Comparison of ENCODE assay signal across 10 cellular contexts in genomic region chr13:93244141-93244917, GRCh38. TPM values are rescaled to one million over a fixed set of nuclear protein-coding genes. Genes with fewer than 3 reads are reported as not detected.
DNase-seq lines count a peak whose midpoint lies in the region; ATAC-seq, FAIRE-seq and TF ChIP-seq lines count a peak whose summit lies in the region.
"Had no signal": no experiment of that assay in that cellular context is flagged by ENCODE, and none has a peak within 500 bp of the region (broad histone marks: within the 10 kb centered on the region; RNA-seq: fewer than 3 reads in every experiment).

No MANE protein-coding gene starts in this region.

- peaks cover 8% of the 10 kb centered on the region for H4K20me1 ChIP-seq in astrocyte (ENCODE audit: insufficient read depth, low read length)

- intact Hi-C loops in kidney (cut with DNase I): no loop called here

- no peaks in the 10 kb centered on the region for H3K36me3 ChIP-seq in astrocyte (ENCODE audit: insufficient read depth, low read length)
- no peaks in the 10 kb centered on the region for H3K36me3 ChIP-seq in kidney (ENCODE audit: control insufficient read depth in 1 of 2, insufficient read depth in 2 of 2, low read length in 2 of 2)
- H3K36me3 ChIP-seq in thoracic aorta: no peaks in the 10 kb centered on the region
- H3K36me3 ChIP-seq: neutrophil had no signal

- no peak for DNase-seq in HFF-Myc (ENCODE audit: extremely low read depth, low read depth)
- peak; percentile 75 for DNase-seq in astrocyte (ENCODE audit: low read depth)
- no peak for DNase-seq in kidney
- DNase-seq in thoracic aorta (ENCODE audit: low spot score): no peak
- no peak for DNase-seq in activated T-cell treated with anti-CD3 and anti-CD28 coated beads, Interleukin-2, amount 50 U/mL, for 1 hour
- DNase-seq: NCI-H510A had no signal

- peaks cover 69% of the 10 kb centered on the region for H3K79me2 ChIP-seq in astrocyte (ENCODE audit: insufficient read depth, low read length)

- H3K27ac ChIP-seq in astrocyte (ENCODE audit: low read depth, low read length) (peak overlapping the region; percentile 57), kidney (ENCODE audit: low read depth in 2 of 2, low read length in 2 of 2) (peak overlapping the region; percentile 10 to 59), thoracic aorta (peak overlapping the region; percentile 31 to 52)
- H3K27ac ChIP-seq: neutrophil had no signal

- H3K9ac ChIP-seq in astrocyte (ENCODE audit: low read length) (peak overlapping the region; percentile 74), kidney (ENCODE audit: low read length in 2 of 2) (peak overlapping the region; percentile 39 to 49)

- FAIRE-seq in astrocyte (lab: Jason Lieb, UNC) (peak; percentile 50), kidney (lab: Jason Lieb, UNC) (no peak)

- H3K9me3 ChIP-seq in astrocyte (ENCODE audit: insufficient read depth, low read depth, low read length) (no peaks in the 10 kb centered on the region), kidney (ENCODE audit: control insufficient read depth in 1 of 2, low read length in 2 of 2) (peaks cover 0 to 1% of the 10 kb centered on the region in 2 donors), thoracic aorta (peaks cover 4% of the 10 kb centered on the region)
- H3K9me3 ChIP-seq: neutrophil had no signal

- H3K27me3 Mint-ChIP-seq in astrocyte (ENCODE audit: low read depth, unreplicated experiment): no peaks in the 10 kb centered on the region

- peaks cover 11% of the 10 kb centered on the region for H3K36me3 Mint-ChIP-seq in astrocyte (ENCODE audit: low read depth, unreplicated experiment)

- peak overlapping the region; percentile 65 for H2AFZ ChIP-seq in astrocyte (ENCODE audit: low read depth, low read length)

- H3K4me1 ChIP-seq in astrocyte (ENCODE audit: insufficient read depth, low read length) (peaks cover 26% of the 10 kb centered on the region), kidney (ENCODE audit: control insufficient read depth in 1 of 2, insufficient read depth in 1 of 2, low read depth in 1 of 2, low read length in 2 of 2) (peaks cover 0 to 6% of the 10 kb centered on the region in 2 donors), thoracic aorta (ENCODE audit: control insufficient read depth in 1 of 2, low read depth in 2 of 2) (peaks cover 2 to 9% of the 10 kb centered on the region in 2 donors)

- H3K4me3 Mint-ChIP-seq in astrocyte (ENCODE audit: unreplicated experiment): peak overlapping the region; percentile 51

- H3K4me3 ChIP-seq in HFF-Myc (replicated peaks; ENCODE audit: low read depth, low read length) (peak overlapping the region; percentile 35), astrocyte (ENCODE audit: insufficient read depth, low read depth, low read length) (peak overlapping the region; percentile 54), kidney (ENCODE audit: low read length in 2 of 2) (peak overlapping the region; percentile 56 to 87), thoracic aorta (peak overlapping the region; percentile 73)

- H3K9me3 Mint-ChIP-seq in astrocyte (ENCODE audit: unreplicated experiment): peaks cover 2% of the 10 kb centered on the region

- ATAC-seq in thoracic aorta (ENCODE audit: insufficient number of reproducible peaks, low FRiP score, low read depth) (no peak), GM18870 (IDR thresholded peaks at IDR 0.05; ENCODE audit: unreplicated experiment) (no peak), HG03571 (IDR thresholded peaks at IDR 0.05; ENCODE audit: unreplicated experiment) (no peak), HG03565 (IDR thresholded peaks at IDR 0.05; ENCODE audit: unreplicated experiment) (no peak)

- H3K27ac Mint-ChIP-seq in astrocyte (ENCODE audit: unreplicated experiment): peak overlapping the region; percentile 92

- H3K27me3 ChIP-seq in astrocyte (ENCODE audit: insufficient read depth, low read length) (no peaks in the 10 kb centered on the region), thoracic aorta (replicated peaks; ENCODE audit: insufficient read depth) (no peaks in the 10 kb centered on the region)
- H3K27me3 ChIP-seq: neutrophil had no signal

- H3K4me1 Mint-ChIP-seq in astrocyte (ENCODE audit: low read depth, unreplicated experiment): peaks cover 30% of the 10 kb centered on the region

- H3K4me2 ChIP-seq in astrocyte (ENCODE audit: low read length): peak overlapping the region; percentile 86

- TF ChIP-seq CTCF in HFF-Myc (IDR thresholded peaks at IDR 0.05; ENCODE audit: low read depth, low read length, missing control alignments): no peak
- TF ChIP-seq CTCF in astrocyte (IDR thresholded peaks at IDR 0.05; ENCODE audit: insufficient read depth, low read depth, low read length): no peak
- TF ChIP-seq CTCF in kidney (IDR thresholded peaks at IDR 0.05; ENCODE audit: borderline replicate concordance, extremely low read depth, insufficient read depth): no peak
- TF ChIP-seq CTCF in thoracic aorta (IDR thresholded peaks at IDR 0.05): no peak

RNA-seq across cellular contexts. Expression of gene GPC6, which starts 17.7 kb away (rescaled TPM):
- total RNA-seq in astrocyte: 63.0 and 81.8 TPM in 2 replicates
- 15.5 TPM for total RNA-seq in kidney
- polyA plus RNA-seq in kidney (ENCODE audit: insufficient read depth, low read depth, low replicate concordance): 6.2 TPM
- 10 to 100 TPM; 34.9 to 56.4 TPM for total RNA-seq in thoracic aorta
